ENCODE assay signal across 30 cellular contexts in the genomic region with DNA sequence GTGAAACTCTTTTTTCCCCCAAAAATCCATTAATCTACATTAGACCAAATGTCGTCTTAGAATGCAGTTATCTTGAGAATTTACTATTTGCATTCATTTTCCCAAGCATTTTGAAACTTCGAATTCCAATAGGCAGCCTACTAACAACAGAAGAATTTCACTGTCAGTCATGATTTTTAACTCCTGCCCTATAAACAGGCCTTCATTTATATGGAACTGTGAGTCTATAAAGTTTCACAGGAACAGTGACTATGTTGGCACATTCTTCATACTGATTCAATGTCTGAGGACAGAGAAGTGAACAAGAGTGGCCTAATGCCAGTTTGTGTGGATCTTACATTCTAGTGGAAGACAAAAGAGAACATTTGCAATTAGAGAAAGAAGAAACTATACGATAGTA.
"Had no signal": no experiment of that assay in that cellular context is flagged by ENCODE, and none has a peak within 500 bp of the region (broad histone marks: within the 10 kb centered on the region; RNA-seq: fewer than 3 reads in every experiment).

No MANE protein-coding gene starts in this region.

- H3K27me3 ChIP-seq: neutrophil, ovary, right lobe of liver, sigmoid colon, stomach, thyroid gland, tibial nerve, upper lobe of left lung, vagina had no signal

- ATAC-seq: naive thymus-derived CD8-positive, alpha-beta T cell; natural killer cell treated with Interleukin-12 subunit alpha and Interleukin-12 subunit beta and Interleukin-15 and Interleukin-18, amount 100 ng/mL, for 72 hours; psoas muscle; right cardiac atrium; right lobe of liver; stimulated activated effector memory CD8-positive, alpha-beta T cell treated with anti-CD3 and anti-CD28 coated beads, Interleukin-12 subunit alpha, Interleukin-12 subunit beta, amount 100 ng/mL, for 72 hours; stimulated activated naive B cell treated with anti-CD40 and anti-IgM and Interleukin-4, amounts not matched to agents 10 μg/mL and 1 μg/mL and 100 μg/mL, for 72 hours had no signal

- H3K36me3 ChIP-seq: neutrophil, ovary, right lobe of liver, sigmoid colon, stomach, thoracic aorta, thyroid gland, tibial nerve, upper lobe of left lung, vagina had no signal

- H3K79me2 ChIP-seq: parathyroid adenoma had no signal

- DNase-seq: naive thymus-derived CD8-positive, alpha-beta T cell; nephron progenitor cell; occipital lobe; ovary; posterior cingulate gyrus; psoas muscle; right cardiac atrium; right lobe of liver; sigmoid colon; small intestine; stimulated activated CD4-positive, alpha-beta T cell treated with anti-CD3 and anti-CD28 coated beads, Interleukin-15, amount 100 ng/mL, for 24 hours; stimulated activated CD4-positive, alpha-beta T cell treated with anti-CD3 and anti-CD28 coated beads, Interleukin-2, amount 100 ng/mL, for 24 hours; stimulated activated CD4-positive, alpha-beta T cell treated with anti-CD3 and anti-CD28 coated beads, Interleukin-2, amount 100 ng/mL, for 48 hours; stimulated activated CD4-positive, alpha-beta T cell treated with anti-CD3 and anti-CD28 coated beads, Interleukin-4, amount 100 ng/mL, for 24 hours; stimulated activated naive B cell treated with anti-CD40 and anti-IgM and Interleukin-4, amounts not matched to agents 10 μg/mL and 1 μg/mL and 100 μg/mL, for 72 hours; stimulated activated naive CD4-positive, alpha-beta T cell treated with Interleukin-2 at 50 U/mL for 16 hours; stomach; thyroid gland; upper lobe of left lung had no signal

- H3K4me1 Mint-ChIP-seq: naive thymus-derived CD8-positive, alpha-beta T cell; neural crest cell; stimulated activated effector memory CD8-positive, alpha-beta T cell treated with anti-CD3 and anti-CD28 coated beads, Interleukin-12 subunit alpha, Interleukin-12 subunit beta, amount 100 ng/mL, for 72 hours; stimulated activated naive B cell treated with anti-CD40 and anti-IgM and Interleukin-4, amounts not matched to agents 10 μg/mL and 1 μg/mL and 100 μg/mL, for 72 hours had no signal

- H3K4me3 Mint-ChIP-seq: naive thymus-derived CD8-positive, alpha-beta T cell; natural killer cell treated with Interleukin-12 subunit alpha and Interleukin-12 subunit beta and Interleukin-15 and Interleukin-18, amount 100 ng/mL, for 72 hours; nephron progenitor cell; neural crest cell; stimulated activated effector memory CD8-positive, alpha-beta T cell treated with anti-CD3 and anti-CD28 coated beads, Interleukin-12 subunit alpha, Interleukin-12 subunit beta, amount 100 ng/mL, for 72 hours; stimulated activated naive B cell treated with anti-CD40 and anti-IgM and Interleukin-4, amounts not matched to agents 10 μg/mL and 1 μg/mL and 100 μg/mL, for 72 hours; stimulated activated naive CD8-positive, alpha-beta T cell treated with anti-CD3 and anti-CD28 coated beads, Interleukin-15, Interleukin-2, amounts not matched to agents 100 ng/mL and 50 ng/mL, for 24 hours had no signal

- FAIRE-seq: small intestine, urothelium cell line had no signal

- H3K27ac ChIP-seq: neutrophil, ovary, parathyroid adenoma, psoas muscle, right lobe of liver, sigmoid colon, stomach, thoracic aorta, thyroid gland, tibial nerve, upper lobe of left lung, vagina had no signal

- H3K4me3 ChIP-seq: ovary, psoas muscle, right lobe of liver, sigmoid colon, stomach, thoracic aorta, thyroid gland, tibial nerve, upper lobe of left lung, vagina had no signal

- H3K9me3 ChIP-seq: neutrophil, ovary, psoas muscle, right lobe of liver, sigmoid colon, stomach, thoracic aorta, thyroid gland, tibial nerve, upper lobe of left lung, vagina had no signal

- H3K9ac ChIP-seq: parathyroid adenoma had no signal

- H3K9me3 Mint-ChIP-seq: neural crest cell had no signal

- H3K36me3 Mint-ChIP-seq: natural killer cell treated with Interleukin-12 subunit alpha and Interleukin-12 subunit beta and Interleukin-15 and Interleukin-18, amount 100 ng/mL, for 72 hours; stimulated activated effector memory CD8-positive, alpha-beta T cell treated with anti-CD3 and anti-CD28 coated beads, Interleukin-12 subunit alpha, Interleukin-12 subunit beta, amount 100 ng/mL, for 72 hours; stimulated activated naive B cell treated with anti-CD40 and anti-IgM and Interleukin-4, amounts not matched to agents 10 μg/mL and 1 μg/mL and 100 μg/mL, for 72 hours had no signal

- H3K27me3 Mint-ChIP-seq: naive thymus-derived CD8-positive, alpha-beta T cell; natural killer cell treated with Interleukin-12 subunit alpha and Interleukin-12 subunit beta and Interleukin-15 and Interleukin-18, amount 100 ng/mL, for 72 hours; progenitor cell of endocrine pancreas; stimulated activated naive B cell treated with anti-CD40 and anti-IgM and Interleukin-4, amounts not matched to agents 10 μg/mL and 1 μg/mL and 100 μg/mL, for 72 hours; stimulated activated naive CD8-positive, alpha-beta T cell treated with anti-CD3 and anti-CD28 coated beads, Interleukin-15, Interleukin-2, amounts not matched to agents 100 ng/mL and 50 ng/mL, for 24 hours had no signal

- H2AFZ ChIP-seq: parathyroid adenoma had no signal

- H3K27ac Mint-ChIP-seq: naive thymus-derived CD8-positive, alpha-beta T cell; natural killer cell treated with Interleukin-12 subunit alpha and Interleukin-12 subunit beta and Interleukin-15 and Interleukin-18, amount 100 ng/mL, for 72 hours; nephron progenitor cell; progenitor cell of endocrine pancreas; stimulated activated effector memory CD8-positive, alpha-beta T cell treated with anti-CD3 and anti-CD28 coated beads, Interleukin-12 subunit alpha, Interleukin-12 subunit beta, amount 100 ng/mL, for 72 hours; stimulated activated naive B cell treated with anti-CD40 and anti-IgM and Interleukin-4, amounts not matched to agents 10 μg/mL and 1 μg/mL and 100 μg/mL, for 72 hours; stimulated activated naive CD8-positive, alpha-beta T cell treated with anti-CD3 and anti-CD28 coated beads, Interleukin-15, Interleukin-2, amounts not matched to agents 100 ng/mL and 50 ng/mL, for 24 hours had no signal

- H3K4me1 ChIP-seq: parathyroid adenoma, psoas muscle, right lobe of liver, sigmoid colon, stomach, thyroid gland, tibial nerve, upper lobe of left lung, vagina had no signal
